Comparison of ENCODE assay signal across 8 cellular contexts in the genomic region with DNA sequence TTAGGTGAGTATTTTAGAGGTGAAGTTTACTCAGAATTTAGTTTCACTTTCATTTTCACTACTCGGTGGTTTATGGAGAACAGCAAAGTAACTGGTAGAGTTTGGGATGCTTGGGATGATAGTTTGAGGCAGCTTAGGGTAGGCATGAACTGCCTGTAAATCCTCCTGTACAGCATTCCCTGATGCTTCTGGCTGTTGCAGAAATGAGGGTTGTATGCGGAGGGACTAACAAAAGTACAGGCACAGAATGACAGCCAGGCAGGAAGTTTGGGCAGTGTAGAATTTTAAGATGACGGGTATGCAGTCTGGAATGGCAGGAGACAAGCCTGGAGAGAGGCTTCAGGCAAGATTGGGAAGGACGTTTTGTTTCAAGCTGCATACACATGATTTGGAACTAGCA. TPM values are rescaled to one million over a fixed set of nuclear protein-coding genes. Genes with fewer than 3 reads are reported as not detected.
DNase-seq lines count a peak whose midpoint lies in the region; ATAC-seq and TF ChIP-seq lines count a peak whose summit lies in the region.

No MANE protein-coding gene starts in this region.

- no peak overlapping the region for H3K4me2 ChIP-seq in neural progenitor cell

- no peak overlapping the region for H3K4me3 Mint-ChIP-seq in neural progenitor cell

- no peaks in the 10 kb centered on the region for H3K9me3 ChIP-seq in Peyer's patch
- H3K9me3 ChIP-seq in endocrine pancreas (ENCODE audit: control insufficient read depth, low read length), result no peaks in the 10 kb centered on the region
- H3K9me3 ChIP-seq in neural progenitor cell (ENCODE audit: low read depth), result no peaks in the 10 kb centered on the region

- H3K36me3 ChIP-seq in Peyer's patch (peaks cover 0 to 51% (median 0%) of the 10 kb centered on the region in 3 donors), endocrine pancreas (ENCODE audit: control insufficient read depth, insufficient read depth, low read length) (no peaks in the 10 kb centered on the region), neural progenitor cell (no peaks in the 10 kb centered on the region)

- H3K4me3 ChIP-seq in Peyer's patch (peak overlapping the region in 2 of 4 donors; percentile 24 to 28), endocrine pancreas (ENCODE audit: control insufficient read depth, insufficient read depth, low read length) (peak overlapping the region; percentile 78), neural progenitor cell (no peak overlapping the region)

- no peaks in the 10 kb centered on the region for H4K20me1 ChIP-seq in neural progenitor cell (ENCODE audit: low read depth)

- H3F3A ChIP-seq in neural progenitor cell (ENCODE audit: low read depth), result no peaks in the 10 kb centered on the region

- H3K27ac Mint-ChIP-seq in neural progenitor cell, result no peak overlapping the region

- H3K9ac ChIP-seq in endocrine pancreas (ENCODE audit: control insufficient read depth, insufficient read depth, low read length), result no peak overlapping the region
- no peak overlapping the region for H3K9ac ChIP-seq in neural progenitor cell

- H3K4me1 ChIP-seq in Peyer's patch (peaks cover 0 to 13% (median 4%) of the 10 kb centered on the region in 4 donors), endocrine pancreas (ENCODE audit: control insufficient read depth, insufficient read depth, low read length) (no peaks in the 10 kb centered on the region), neural progenitor cell (no peaks in the 10 kb centered on the region)

- peak; percentile 14 for DNase-seq in CD1c-positive myeloid dendritic cell (ENCODE audit: extremely low spot score)
- DNase-seq in Peyer's patch, result no peak
- no peak for DNase-seq in omental fat pad (ENCODE audit: low spot score)
- no peak for DNase-seq in neural progenitor cell (ENCODE audit: low spot score)

- TF ChIP-seq CTCF in Peyer's patch (IDR thresholded peaks at IDR 0.05) (no peak), omental fat pad (IDR thresholded peaks at IDR 0.05) (no peak), neural progenitor cell (IDR thresholded peaks at IDR 0.05) (no peak)

- ATAC-seq in omental fat pad (ENCODE audit: low FRiP score) (peak; percentile 39), HG02970 (IDR thresholded peaks at IDR 0.05; ENCODE audit: low FRiP score, unreplicated experiment) (no peak), GM21360 (IDR thresholded peaks at IDR 0.05; ENCODE audit: unreplicated experiment) (no peak), GM19455 (IDR thresholded peaks at IDR 0.05; ENCODE audit: unreplicated experiment) (no peak)

- no peak for TF ChIP-seq POLR2A in Peyer's patch (IDR thresholded peaks at IDR 0.05)

- peaks cover 5% of the 10 kb centered on the region for H3K27me3 Mint-ChIP-seq in neural progenitor cell (ENCODE audit: insufficient read depth, low read depth)

- H3K27ac ChIP-seq in Peyer's patch (peak overlapping the region; percentile 19 to 39 (median 33)), neural progenitor cell (no peak overlapping the region)

- H3K27me3 ChIP-seq in Peyer's patch (no peaks in the 10 kb centered on the region), endocrine pancreas (ENCODE audit: control insufficient read depth, insufficient read depth, low read length) (no peaks in the 10 kb centered on the region), neural progenitor cell (no peaks in the 10 kb centered on the region)

- H3K9me3 Mint-ChIP-seq in neural progenitor cell, result no peaks in the 10 kb centered on the region

- peaks cover 8% of the 10 kb centered on the region for H3K79me2 ChIP-seq in neural progenitor cell (ENCODE audit: low read depth)

- H2AFZ ChIP-seq in neural progenitor cell (replicated peaks), result no peak overlapping the region

- H3K4me1 Mint-ChIP-seq in neural progenitor cell, result no peaks in the 10 kb centered on the region

- peaks cover 61% of the 10 kb centered on the region for H3K36me3 Mint-ChIP-seq in neural progenitor cell

RNA-seq across cellular contexts. Expression of a gene that starts 48.0 kb away (rescaled TPM):
- total RNA-seq in Peyer's patch, result 10 to 100 TPM; 29.7 to 69.9 (median 48.2) TPM
- total RNA-seq in omental fat pad, result 10 to 100 TPM; 48.2 to 61.2 (median 54.2) TPM
- total RNA-seq in neural progenitor cell (ENCODE audit: low replicate concordance), result 38.7 and 40.9 TPM in 2 replicates

RNA-seq across cellular contexts. Expression of a gene that starts 49.9 kb away (rescaled TPM):
- total RNA-seq in Peyer's patch (100 to 1,000 TPM; 128 to 159 (median 136) TPM), omental fat pad (100 to 1,000 TPM in 2 of 4 donors, 10 to 100 TPM in 2; 85.3 to 111 (median 102) TPM), neural progenitor cell (ENCODE audit: low replicate concordance) (17.2 and 22.4 TPM in 2 replicates)
